ENCODE assay signal across 9 cellular contexts in the genomic region with DNA sequence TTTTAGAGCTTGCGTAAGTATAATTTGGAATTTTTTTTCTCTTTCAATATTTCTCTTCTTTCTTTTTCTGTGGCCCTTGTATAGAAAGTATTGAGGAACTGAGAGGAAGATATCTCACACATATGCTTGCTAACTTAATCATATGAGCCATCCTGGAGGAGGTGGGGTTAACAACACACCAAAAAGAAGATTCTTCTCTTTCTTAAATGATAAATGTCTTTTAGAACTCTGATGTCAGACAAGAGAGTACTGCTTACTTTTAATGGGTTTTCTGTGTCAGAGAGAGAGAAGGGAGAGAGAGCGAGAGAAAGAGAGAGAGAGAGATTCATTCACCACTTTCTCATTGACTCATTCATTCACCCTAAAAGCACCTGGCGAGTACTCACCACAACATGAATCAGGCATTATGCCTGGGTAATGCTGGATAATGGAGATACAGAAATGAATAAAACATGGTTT.
A peak's percentile ranks its signal among the peaks of the same experiment; 100 is the strongest.
DNase-seq lines count a peak whose midpoint lies in the region; ATAC-seq lines count a peak whose summit lies in the region.
"Had no signal": no experiment of that assay in that cellular context is flagged by ENCODE, and none has a peak within 500 bp of the region (broad histone marks: within the 10 kb centered on the region; RNA-seq: fewer than 3 reads in every experiment).

No MANE protein-coding gene starts in this region.

- no peaks in the 10 kb centered on the region for H3K27me3 Mint-ChIP-seq in activated T-cell treated with anti-CD3 and anti-CD28 coated beads, Interleukin-2, amount 50 U/mL, for 4 hours (ENCODE audit: low read depth)
- H3K27me3 Mint-ChIP-seq in T-cell, result no peaks in the 10 kb centered on the region

- POLR2A ChIA-PET in T-cell (lab: Charles Lee), result no interaction called here

- H3K36me3 Mint-ChIP-seq in activated T-cell treated with anti-CD3 and anti-CD28 coated beads, Interleukin-2, amount 50 U/mL, for 4 hours (ENCODE audit: insufficient read depth), result no peaks in the 10 kb centered on the region
- no peaks in the 10 kb centered on the region for H3K36me3 Mint-ChIP-seq in T-cell

- H3K27ac Mint-ChIP-seq in T-cell, result peak overlapping the region; percentile 62

- CTCF ChIA-PET in T-cell (lab: Charles Lee), result interaction anchor here in 1 of 2 donors (1.3 to 2.4 kb wide), 3 partner anchors 40 to 162 kb away, joined by 3 to 24 read pairs (median 5); no protein-coding TSS in a partner anchor

- H3K9me3 Mint-ChIP-seq in activated T-cell treated with anti-CD3 and anti-CD28 coated beads, Interleukin-2, amount 50 U/mL, for 4 hours, result no peaks in the 10 kb centered on the region
- H3K9me3 Mint-ChIP-seq in T-cell, result no peaks in the 10 kb centered on the region
- H3K9me3 Mint-ChIP-seq: brain had no signal

- peak overlapping the region; percentile 36 for H3K4me3 Mint-ChIP-seq in activated T-cell treated with anti-CD3 and anti-CD28 coated beads, Interleukin-2, amount 50 U/mL, for 4 hours
- no peak overlapping the region for H3K4me3 Mint-ChIP-seq in T-cell
- H3K4me3 Mint-ChIP-seq: brain had no signal

- peak; percentile 71 to 75 for ATAC-seq in activated T-cell treated with anti-CD3 and anti-CD28 coated beads, Interleukin-2, amount 50 U/mL, for 4 hours
- ATAC-seq in HG02885 (IDR thresholded peaks at IDR 0.05; ENCODE audit: poor library complexity, unreplicated experiment) (peak; percentile 62), T-cell (replicated peaks in 1 of 4) (peak in 1 of 4 experiments; percentile 33)
- ATAC-seq in stimulated activated naive CD8-positive, alpha-beta T cell treated with anti-CD3 and anti-CD28 coated beads, Interleukin-15, Interleukin-2, amounts not matched to agents 100 U/mL and 50 U/mL, for 24 hours, result peak; percentile 60

- no peak for DNase-seq in activated T-cell treated with anti-CD3 and anti-CD28 coated beads, Interleukin-2, amount 50 U/mL, for 4 hours
- DNase-seq in activated T-cell treated with anti-CD3 and anti-CD28 coated beads for 4 hours (no peak), T-cell (no peak), DMS 273 (lab: John Stamatoyannopoulos, UW; ENCODE audit: unreplicated experiment) (no peak), NCI-H446 treated with DMSO at 0.1 percent for 48 hours (lab: John Stamatoyannopoulos, UW) (no peak), GF-D8 (lab: John Stamatoyannopoulos, UW) (no peak)
- DNase-seq in stimulated activated naive CD8-positive, alpha-beta T cell treated with anti-CD3 and anti-CD28 coated beads, Interleukin-15, Interleukin-2, amounts not matched to agents 100 U/mL and 50 U/mL, for 24 hours, result no peak

- peaks cover 85% of the 10 kb centered on the region for H3K4me1 Mint-ChIP-seq in activated T-cell treated with anti-CD3 and anti-CD28 coated beads, Interleukin-2, amount 50 U/mL, for 4 hours (ENCODE audit: low read depth)
- peaks cover 75 to 85% (median 82%) of the 10 kb centered on the region in 3 donors for H3K4me1 Mint-ChIP-seq in T-cell
